ENCODE assay signal across 22 cellular contexts in the genomic region with DNA sequence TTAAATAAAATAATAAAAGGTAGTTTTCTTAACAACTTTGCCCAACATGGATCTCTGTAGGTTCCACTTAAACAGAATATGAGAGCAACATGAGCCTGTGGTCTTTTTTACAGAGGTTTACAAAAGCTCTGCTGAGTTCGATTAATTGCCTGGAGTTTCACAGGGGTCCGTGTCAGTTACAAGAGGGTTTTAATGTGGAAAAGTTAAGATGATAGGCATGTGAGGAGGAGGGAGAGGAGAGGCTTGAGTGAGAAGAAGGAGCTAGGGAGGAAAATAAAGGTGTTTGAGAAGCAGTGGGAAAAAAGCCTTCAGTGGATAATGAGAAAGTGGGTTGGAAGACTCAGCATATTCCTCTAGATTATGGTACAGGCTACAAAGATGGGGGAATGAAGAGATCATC.
"Had no signal": no experiment of that assay in that cellular context is flagged by ENCODE, and none has a peak within 500 bp of the region (broad histone marks: within the 10 kb centered on the region; RNA-seq: fewer than 3 reads in every experiment).

No MANE protein-coding gene starts in this region.

- ATAC-seq: foreskin keratinocyte; heart right ventricle; left cardiac atrium; lower lobe of right lung; natural killer cell; stimulated activated naive B cell treated with anti-CD40 and anti-IgM and Interleukin-4, amounts not matched to agents 10 μg/mL and 1 μg/mL and 100 μg/mL, for 72 hours; upper lobe of right lung had no signal

- H3K4me1 ChIP-seq: foreskin keratinocyte, prostate gland, upper lobe of right lung had no signal

- H3K9me3 ChIP-seq: esophagus muscularis mucosa, heart right ventricle, left ventricle myocardium inferior, lower lobe of right lung, prostate gland, right atrium auricular region, suprapubic skin, transverse colon, upper lobe of right lung had no signal

- H3K27ac Mint-ChIP-seq: natural killer cell; stimulated activated naive B cell treated with anti-CD40 and anti-IgM and Interleukin-4, amounts not matched to agents 10 μg/mL and 1 μg/mL and 100 μg/mL, for 72 hours; stimulated activated naive CD8-positive, alpha-beta T cell treated with anti-CD3 and anti-CD28 coated beads, Interleukin-15, Interleukin-2, amounts not matched to agents 100 ng/mL and 50 ng/mL, for 24 hours had no signal

- H3K27me3 Mint-ChIP-seq: stimulated activated naive B cell treated with anti-CD40 and anti-IgM and Interleukin-4, amounts not matched to agents 10 μg/mL and 1 μg/mL and 100 μg/mL, for 72 hours; stimulated activated naive CD8-positive, alpha-beta T cell treated with anti-CD3 and anti-CD28 coated beads, Interleukin-15, Interleukin-2, amounts not matched to agents 100 ng/mL and 50 ng/mL, for 24 hours had no signal

- H3K9me3 Mint-ChIP-seq: natural killer cell; stimulated activated naive CD8-positive, alpha-beta T cell treated with anti-CD3 and anti-CD28 coated beads, Interleukin-15, Interleukin-2, amounts not matched to agents 100 ng/mL and 50 ng/mL, for 24 hours had no signal

- H3K36me3 ChIP-seq: esophagus muscularis mucosa, heart right ventricle, left ventricle myocardium inferior, lower lobe of right lung, prostate gland, right atrium auricular region, suprapubic skin, transverse colon, upper lobe of right lung had no signal

- H3K27ac ChIP-seq: coronary artery, foreskin keratinocyte, lower lobe of right lung, prostate gland, right atrium auricular region, suprapubic skin, upper lobe of right lung had no signal

- H3K4me3 ChIP-seq: coronary artery, esophagus muscularis mucosa, heart right ventricle, left ventricle myocardium inferior, lower lobe of right lung, prostate gland, right atrium auricular region, suprapubic skin, transverse colon, upper lobe of right lung had no signal

- H3K4me1 Mint-ChIP-seq: natural killer cell; stimulated activated naive B cell treated with anti-CD40 and anti-IgM and Interleukin-4, amounts not matched to agents 10 μg/mL and 1 μg/mL and 100 μg/mL, for 72 hours had no signal

- H3K36me3 Mint-ChIP-seq: natural killer cell; stimulated activated naive B cell treated with anti-CD40 and anti-IgM and Interleukin-4, amounts not matched to agents 10 μg/mL and 1 μg/mL and 100 μg/mL, for 72 hours had no signal

- DNase-seq: dermis blood vessel endothelial cell; effector memory CD4-positive, alpha-beta T cell; foreskin keratinocyte; glutamatergic neuron; heart right ventricle; hippocampal formation; left cardiac atrium; left ventricle myocardium inferior; lower lobe of right lung; natural killer cell; nucleus accumbens; stimulated activated CD4-positive, alpha-beta T cell treated with anti-CD3 and anti-CD28 coated beads, Interleukin-15, amount 100 ng/mL, for 24 hours; stimulated activated CD4-positive, alpha-beta T cell treated with anti-CD3 and anti-CD28 coated beads, Interleukin-2, amount 100 ng/mL, for 48 hours; stimulated activated naive B cell treated with anti-CD40 and anti-IgM and Interleukin-4, amounts not matched to agents 10 μg/mL and 1 μg/mL and 100 μg/mL, for 72 hours; transverse colon; upper lobe of right lung had no signal

- H3K27me3 ChIP-seq: esophagus muscularis mucosa, foreskin keratinocyte, heart right ventricle, right atrium auricular region, suprapubic skin, transverse colon, upper lobe of right lung had no signal

- H3K4me3 Mint-ChIP-seq: natural killer cell; stimulated activated naive B cell treated with anti-CD40 and anti-IgM and Interleukin-4, amounts not matched to agents 10 μg/mL and 1 μg/mL and 100 μg/mL, for 72 hours; stimulated activated naive CD8-positive, alpha-beta T cell treated with anti-CD3 and anti-CD28 coated beads, Interleukin-15, Interleukin-2, amounts not matched to agents 100 ng/mL and 50 ng/mL, for 24 hours had no signal
